ENCODE assay signal across 14 cellular contexts in genomic region chr16:8878523-8878911, GRCh38. TPM values are rescaled to one million over a fixed set of nuclear protein-coding genes. Genes with fewer than 3 reads are reported as not detected.
A peak's percentile ranks its signal among the peaks of the same experiment; 100 is the strongest.
DNase-seq lines count a peak whose midpoint lies in the region; ATAC-seq and TF ChIP-seq lines count a peak whose summit lies in the region.
"Had no signal": no experiment of that assay in that cellular context is flagged by ENCODE, and none has a peak within 500 bp of the region (broad histone marks: within the 10 kb centered on the region; RNA-seq: fewer than 3 reads in every experiment).

No MANE protein-coding gene starts in this region.

- TF ChIP-seq CTCF in RWPE2 (IDR thresholded peaks at IDR 0.05; ENCODE audit: poor library complexity, severe bottlenecking) (no peak), osteocyte (IDR thresholded peaks at IDR 0.05) (no peak)

- DNase-seq in ELF-1 (ENCODE audit: low read depth, low spot score) (peak; percentile 69), RWPE2 (ENCODE audit: low spot score) (no peak), fibroblast of gingiva (ENCODE audit: low read depth) (peak; percentile 63), osteocyte (ENCODE audit: extremely low spot score, unreplicated experiment) (no peak), HUDEP-2 (lab: John Stamatoyannopoulos, UW; ENCODE audit: unreplicated experiment in 76 of 76) (no peak), DMS53 treated with DMSO at 0.1 percent for 48 hours (lab: John Stamatoyannopoulos, UW; ENCODE audit: unreplicated experiment) (no peak)
- no peak for DNase-seq in activated effector memory CD4-positive, alpha-beta T cell treated with Interleukin-2 at 50 U/mL for 16 hours
- no peak for DNase-seq in stimulated activated naive B cell treated with anti-CD40 and anti-IgM and Interleukin-4, amounts not matched to agents 10 μg/mL and 1 μg/mL and 100 μg/mL, for 72 hours
- DNase-seq: activated CD4-positive, CD25-positive, alpha-beta regulatory T cell; NK-92 treated with Interleukin-12 subunit alpha and Interleukin-12 subunit beta, amount 100 ng/mL, for 24 hours; stimulated activated CD4-positive, alpha-beta T cell treated with anti-CD3 and anti-CD28 coated beads, Interleukin-4, amount 100 ng/mL, for 1 hour; thyroid gland had no signal

- no peaks in the 10 kb centered on the region for H3K36me3 ChIP-seq in RWPE2 (ENCODE audit: low read depth)
- H3K36me3 ChIP-seq: thyroid gland had no signal

- ATAC-seq in RWPE2 (ENCODE audit: low read depth): peak; percentile 86
- ATAC-seq in stimulated activated naive B cell treated with anti-CD40 and anti-IgM and Interleukin-4, amounts not matched to agents 10 μg/mL and 1 μg/mL and 100 μg/mL, for 72 hours (replicated peaks): no peak

- H3K27ac Mint-ChIP-seq in osteocyte (ENCODE audit: unreplicated experiment): peak overlapping the region; percentile 14
- H3K27ac Mint-ChIP-seq in stimulated activated naive B cell treated with anti-CD40 and anti-IgM and Interleukin-4, amounts not matched to agents 10 μg/mL and 1 μg/mL and 100 μg/mL, for 72 hours: no peak overlapping the region
- H3K27ac Mint-ChIP-seq: activated naive CD8-positive, alpha-beta T cell had no signal

- no peaks in the 10 kb centered on the region for H3K27me3 ChIP-seq in RWPE2 (ENCODE audit: insufficient read depth, poor library complexity, severe bottlenecking)
- H3K27me3 ChIP-seq: thyroid gland had no signal

- peaks cover 13% of the 10 kb centered on the region for H3K4me1 ChIP-seq in RWPE2 (ENCODE audit: insufficient read depth, poor library complexity, severe bottlenecking)

- H3K27ac ChIP-seq in RWPE2 (ENCODE audit: poor library complexity, severe bottlenecking): peak overlapping the region; percentile 92
- H3K27ac ChIP-seq: thyroid gland had no signal

- H3K9me3 Mint-ChIP-seq in osteocyte (ENCODE audit: unreplicated experiment): no peaks in the 10 kb centered on the region
- no peaks in the 10 kb centered on the region for H3K9me3 Mint-ChIP-seq in stimulated activated naive B cell treated with anti-CD40 and anti-IgM and Interleukin-4, amounts not matched to agents 10 μg/mL and 1 μg/mL and 100 μg/mL, for 72 hours

- H3K36me3 Mint-ChIP-seq in osteocyte (ENCODE audit: unreplicated experiment): no peaks in the 10 kb centered on the region
- H3K36me3 Mint-ChIP-seq in stimulated activated naive B cell treated with anti-CD40 and anti-IgM and Interleukin-4, amounts not matched to agents 10 μg/mL and 1 μg/mL and 100 μg/mL, for 72 hours: no peaks in the 10 kb centered on the region
- H3K36me3 Mint-ChIP-seq: activated naive CD8-positive, alpha-beta T cell had no signal

- peaks cover 7% of the 10 kb centered on the region for H3K4me1 Mint-ChIP-seq in osteocyte (ENCODE audit: unreplicated experiment)
- H3K4me1 Mint-ChIP-seq in stimulated activated naive B cell treated with anti-CD40 and anti-IgM and Interleukin-4, amounts not matched to agents 10 μg/mL and 1 μg/mL and 100 μg/mL, for 72 hours: peaks cover 7 to 20% of the 10 kb centered on the region in 2 donors

- no peak overlapping the region for H3K4me3 Mint-ChIP-seq in osteocyte (ENCODE audit: unreplicated experiment)
- H3K4me3 Mint-ChIP-seq in stimulated activated naive B cell treated with anti-CD40 and anti-IgM and Interleukin-4, amounts not matched to agents 10 μg/mL and 1 μg/mL and 100 μg/mL, for 72 hours: no peak overlapping the region
- H3K4me3 Mint-ChIP-seq: activated naive CD8-positive, alpha-beta T cell had no signal

- H3K27me3 Mint-ChIP-seq in osteocyte (ENCODE audit: unreplicated experiment): no peaks in the 10 kb centered on the region
- H3K27me3 Mint-ChIP-seq in stimulated activated naive B cell treated with anti-CD40 and anti-IgM and Interleukin-4, amounts not matched to agents 10 μg/mL and 1 μg/mL and 100 μg/mL, for 72 hours: peaks cover 0 to 3% of the 10 kb centered on the region in 2 donors
- H3K27me3 Mint-ChIP-seq: activated naive CD8-positive, alpha-beta T cell had no signal

- H3K9me3 ChIP-seq in RWPE2 (ENCODE audit: severe bottlenecking): no peaks in the 10 kb centered on the region
- H3K9me3 ChIP-seq: thyroid gland had no signal

- H3K4me3 ChIP-seq in RWPE2 (ENCODE audit: severe bottlenecking): no peak overlapping the region
- H3K4me3 ChIP-seq: thyroid gland had no signal

RNA-seq across cellular contexts. Expression of gene LITAFD, which starts 3.6 kb away (rescaled TPM):
- total RNA-seq in osteocyte: not detected in 2 replicates
- total RNA-seq: endothelial cell of umbilical vein, thyroid gland had no signal

RNA-seq across cellular contexts. Expression of gene CARHSP1, which starts 9.7 kb away (rescaled TPM):
- 69.6 and 70.2 TPM in 2 replicates for total RNA-seq in osteocyte

Comparison
In these comparisons a context has a peak if more than half of its experiments do, and no peak if none do; other contexts are left out.
1. DNase-seq: peak in ELF-1 (single experiment) and fibroblast of gingiva (single experiment); none in RWPE2 (single experiment), osteocyte (single experiment), activated effector memory CD4-positive, alpha-beta T cell treated with Interleukin-2 at 50 U/mL for 16 hours (single experiment), HUDEP-2 (0 of 76), stimulated activated naive B cell treated with anti-CD40 and anti-IgM and Interleukin-4, amounts not matched to agents 10 μg/mL and 1 μg/mL and 100 μg/mL, for 72 hours (single experiment) and DMS53 treated with DMSO at 0.1 percent for 48 hours (single experiment).